33 cellular contexts compared by ENCODE assay signal in the genomic region with DNA sequence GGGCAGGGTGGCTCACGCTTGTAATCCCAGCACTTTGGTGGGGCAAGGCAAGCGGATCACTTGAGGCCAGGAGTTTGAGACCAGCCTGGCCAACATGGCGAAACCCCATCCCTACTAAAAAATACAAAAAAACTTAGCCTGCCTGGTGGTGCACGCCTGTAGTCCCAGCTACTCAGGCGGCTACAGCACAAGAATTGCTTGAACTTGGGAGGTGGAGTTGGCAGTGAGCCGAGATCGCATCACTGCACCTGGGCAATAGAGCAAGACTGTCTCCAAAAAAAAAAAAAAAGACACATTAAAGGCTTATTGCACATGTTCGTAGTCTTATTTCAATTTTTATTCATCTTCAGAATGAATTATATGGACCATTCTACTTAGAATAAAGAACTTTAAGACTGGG.
"Had no signal": no experiment of that assay in that cellular context is flagged by ENCODE, and none has a peak within 500 bp of the region (broad histone marks: within the 10 kb centered on the region; RNA-seq: fewer than 3 reads in every experiment).

No MANE protein-coding gene starts in this region.

- H3K36me3 ChIP-seq: adrenal gland, breast epithelium, colonic mucosa, gastrocnemius medialis had no signal

- H3K4me3 ChIP-seq: adrenal gland, body of pancreas, breast epithelium, cardiac muscle cell, colonic mucosa, dorsolateral prefrontal cortex, esophagus muscularis mucosa, gastrocnemius medialis had no signal

- H3K27ac ChIP-seq: adrenal gland, body of pancreas, breast epithelium, cardiac muscle cell, colonic mucosa, dorsolateral prefrontal cortex, esophagus muscularis mucosa, foreskin keratinocyte, gastrocnemius medialis had no signal

- H3K27me3 ChIP-seq: adrenal gland, body of pancreas, breast epithelium, cardiac muscle cell, colonic mucosa, dorsolateral prefrontal cortex, esophagus muscularis mucosa, foreskin keratinocyte, gastrocnemius medialis had no signal

- DNase-seq: activated CD4-positive, alpha-beta memory T cell treated with anti-CD3 and anti-CD28 coated beads for 36 hours; activated CD4-positive, alpha-beta T cell treated with anti-CD3 and anti-CD28 coated beads for 36 hours; activated CD4-positive, alpha-beta T cell treated with anti-CD3 and anti-CD28 coated beads, Interleukin-2, amount 10 ng/mL, durations not matched to agents 24 days and 14 days; activated CD4-positive, CD25-positive, alpha-beta regulatory T cell; activated CD4-positive, CD25-positive, alpha-beta regulatory T cell treated with anti-CD3 and anti-CD28 coated beads, Interleukin-2, amount 50 U/mL, for 72 hours; activated CD8-positive, alpha-beta memory T cell treated with anti-CD3 and anti-CD28 coated beads, Interleukin-2, amount 10 ng/mL, durations not matched to agents 7 days and 5 days; activated CD8-positive, alpha-beta memory T cell treated with anti-CD3 and anti-CD28 coated beads, Interleukin-2, amount 50 U/mL, for 4 hours; activated CD8-positive, alpha-beta T cell treated with anti-CD3 and anti-CD28 coated beads, Interleukin-2, amount 10 ng/mL, durations not matched to agents 7 days and 5 days; activated effector memory CD4-positive, alpha-beta T cell treated with anti-CD3 and anti-CD28 coated beads, Interleukin-2, amount 50 U/mL, for 16 hours; activated naive CD4-positive, alpha-beta T cell treated with anti-CD3 and anti-CD28 coated beads for 36 hours; activated naive CD8-positive, alpha-beta T cell treated with anti-CD3 and anti-CD28 coated beads for 36 hours; activated naive CD8-positive, alpha-beta T cell treated with anti-CD3 and anti-CD28 coated beads, Interleukin-2, amount 50 U/mL, for 24 hours; activated T-cell treated with anti-CD3 and anti-CD28 coated beads, Interleukin-2, amount 50 U/mL, for 1 hour; activated T-cell treated with anti-CD3 and anti-CD28 coated beads, Interleukin-2, amount 50 U/mL, for 48 hours; adrenal gland; amygdala; aorta; body of pancreas; central memory CD4-positive, alpha-beta T cell; cerebellar nuclear complex; colonic mucosa; dorsolateral prefrontal cortex; effector memory CD4-positive, alpha-beta T cell; endodermal cell; foreskin keratinocyte; gastrocnemius medialis; head of caudate nucleus; T-helper 1 cell; T-helper 17 cell; T1000 had no signal
